Comparison of ENCODE assay signal across 3 cellular contexts in the genomic region with DNA sequence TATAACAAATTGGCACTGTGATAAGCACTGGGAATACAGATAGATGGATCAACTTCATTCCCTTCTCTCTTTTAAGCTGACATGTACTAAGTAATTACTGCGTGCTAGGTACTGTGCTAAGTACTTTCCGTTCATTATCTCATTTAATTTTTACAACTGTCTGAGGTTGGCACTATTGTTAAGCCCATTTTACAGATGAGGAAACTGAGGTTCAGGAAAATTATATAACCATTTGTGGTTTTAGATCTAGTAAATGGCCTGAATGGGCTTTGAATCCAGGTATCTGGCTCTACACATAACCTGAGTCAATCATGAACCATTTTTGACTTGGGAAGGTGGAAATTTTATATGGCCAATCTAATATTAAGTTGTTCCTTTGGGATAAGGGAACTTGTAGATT.
A peak's percentile ranks its signal among the peaks of the same experiment; 100 is the strongest.
TF ChIP-seq lines count a peak whose summit lies in the region.

No MANE protein-coding gene starts in this region.

TF ChIP-seq in HEK293, 187 proteins besides CTCF, POLR2A, EP300 and RAD21:
- TF ChIP-seq, protein P1, sequence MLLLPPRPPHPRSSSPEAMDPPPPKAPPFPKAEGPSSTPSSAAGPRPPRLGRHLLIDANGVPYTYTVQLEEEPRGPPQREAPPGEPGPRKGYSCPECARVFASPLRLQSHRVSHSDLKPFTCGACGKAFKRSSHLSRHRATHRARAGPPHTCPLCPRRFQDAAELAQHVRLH (tag by site-specific recombination; IDR thresholded peaks at IDR 0.05), result 0 out of 2 replicates have a peak, but pooled peaks have one; percentile 51
- peak; percentile 61 for TF ChIP-seq ZNF664 (tag by site-specific recombination; IDR thresholded peaks at IDR 0.05)
- TF ChIP-seq ZNF2 (tag by site-specific recombination; IDR thresholded peaks at IDR 0.05), result no peak

TF ChIP-seq in H1, 55 proteins besides CTCF, POLR2A, EP300 and RAD21:
- TF ChIP-seq HDAC6 (IDR thresholded peaks at IDR 0.05; ENCODE audit: low read depth, low read length), result no peak
- peak in 1 of 2 experiments; percentile 64; a peak in 1 of 4 replicates for TF ChIP-seq HDAC2 (IDR thresholded peaks at IDR 0.05; ENCODE audit: borderline replicate concordance in 1 of 2, low read depth in 2 of 2, low read length in 2 of 2)
- peak; percentile 87 for TF ChIP-seq KDM1A (IDR thresholded peaks at IDR 0.05; ENCODE audit: borderline replicate concordance, low read length)
- TF ChIP-seq CHD2 (IDR thresholded peaks at IDR 0.05; ENCODE audit: low read length), result no peak

TF ChIP-seq in liver, 16 proteins besides CTCF, POLR2A, EP300 and RAD21:
- TF ChIP-seq ZBTB33 (IDR thresholded peaks at IDR 0.05) (no peak), TAF1 (conservative IDR thresholded peaks at IDR 0.05) (no peak), REST (IDR thresholded peaks at IDR 0.05) (no peak), RXRA (IDR thresholded peaks at IDR 0.05) (no peak), SP1 (IDR thresholded peaks at IDR 0.05) (no peak), JUND (IDR thresholded peaks at IDR 0.05) (no peak), FOXA1 (IDR thresholded peaks at IDR 0.05) (no peak), MAX (IDR thresholded peaks at IDR 0.05) (no peak), EGR1 (IDR thresholded peaks at IDR 0.05; ENCODE audit: low read depth in 2 of 2) (no peak)
